In genomic region chr1:31394628-31395193, GRCh38 we compare ENCODE assay signal across 9 cellular contexts. TPM values are rescaled to one million over a fixed set of nuclear protein-coding genes. Genes with fewer than 3 reads are reported as not detected.
DNase-seq lines count a peak whose midpoint lies in the region; ATAC-seq, FAIRE-seq and TF ChIP-seq lines count a peak whose summit lies in the region.
"Had no signal": no experiment of that assay in that cellular context is flagged by ENCODE, and none has a peak within 500 bp of the region (broad histone marks: within the 10 kb centered on the region; RNA-seq: fewer than 3 reads in every experiment).

No MANE protein-coding gene starts in this region.

- no peak overlapping the region for H3K27ac ChIP-seq in neural progenitor cell

- H3K4me1 ChIP-seq in neural progenitor cell = no peaks in the 10 kb centered on the region

- H4K20me1 ChIP-seq in neural progenitor cell (ENCODE audit: low read depth) = no peaks in the 10 kb centered on the region

- no peaks in the 10 kb centered on the region for H3K36me3 ChIP-seq in neural progenitor cell

- no peak overlapping the region for H3K27ac Mint-ChIP-seq in neural progenitor cell
- peak overlapping the region in 1 of 2 donors; percentile 87 for H3K27ac Mint-ChIP-seq in stimulated activated naive CD8-positive, alpha-beta T cell treated with anti-CD3 and anti-CD28 coated beads, Interleukin-15, amount 100 ng/mL, for 72 hours

- peak overlapping the region; percentile 72 for H3K4me3 Mint-ChIP-seq in neural progenitor cell
- H3K4me3 Mint-ChIP-seq in stimulated activated naive CD8-positive, alpha-beta T cell treated with anti-CD3 and anti-CD28 coated beads, Interleukin-15, amount 100 ng/mL, for 72 hours = peak overlapping the region; percentile 84 to 88

- peaks cover 5% of the 10 kb centered on the region for H3K27me3 Mint-ChIP-seq in neural progenitor cell (ENCODE audit: insufficient read depth, low read depth)
- H3K27me3 Mint-ChIP-seq in stimulated activated naive CD8-positive, alpha-beta T cell treated with anti-CD3 and anti-CD28 coated beads, Interleukin-15, amount 100 ng/mL, for 72 hours = peaks cover 6% of the 10 kb centered on the region

- H3K9ac ChIP-seq in neural progenitor cell = no peak overlapping the region

- no peaks in the 10 kb centered on the region for H3F3A ChIP-seq in neural progenitor cell (ENCODE audit: low read depth)

- ATAC-seq in GM19438 (IDR thresholded peaks at IDR 0.05; ENCODE audit: low read depth, unreplicated experiment) = peak; percentile 63
- peak; percentile 93 for ATAC-seq in stimulated activated naive CD8-positive, alpha-beta T cell treated with anti-CD3 and anti-CD28 coated beads, Interleukin-15, amount 100 ng/mL, for 72 hours

- H3K79me2 ChIP-seq in neural progenitor cell (ENCODE audit: low read depth) = no peaks in the 10 kb centered on the region

- H3K9me3 ChIP-seq in neural progenitor cell (ENCODE audit: low read depth) = no peaks in the 10 kb centered on the region

- H2AFZ ChIP-seq in neural progenitor cell (replicated peaks) = peak overlapping the region; percentile 80

- H3K36me3 Mint-ChIP-seq in neural progenitor cell = no peaks in the 10 kb centered on the region

- TF ChIP-seq CTCF in fibroblast of the aortic adventitia (IDR thresholded peaks at IDR 0.05; ENCODE audit: insufficient read depth, low read length) = peak; percentile 93
- peak; percentile 91 for TF ChIP-seq CTCF in neural progenitor cell (IDR thresholded peaks at IDR 0.05)

- H3K4me2 ChIP-seq in neural progenitor cell = peak overlapping the region; percentile 77

- peak overlapping the region; percentile 51 for H3K4me3 ChIP-seq in fibroblast of the aortic adventitia (ENCODE audit: low read depth, low read length)
- H3K4me3 ChIP-seq in neural progenitor cell = peak overlapping the region; percentile 48

- peaks cover 18% of the 10 kb centered on the region for H3K27me3 ChIP-seq in neural progenitor cell

- peaks cover 17% of the 10 kb centered on the region for H3K4me1 Mint-ChIP-seq in neural progenitor cell
- H3K4me1 Mint-ChIP-seq in stimulated activated naive CD8-positive, alpha-beta T cell treated with anti-CD3 and anti-CD28 coated beads, Interleukin-15, amount 100 ng/mL, for 72 hours = peaks cover 13% of the 10 kb centered on the region

- H3K9me3 Mint-ChIP-seq in neural progenitor cell = no peaks in the 10 kb centered on the region
- no peaks in the 10 kb centered on the region for H3K9me3 Mint-ChIP-seq in stimulated activated naive CD8-positive, alpha-beta T cell treated with anti-CD3 and anti-CD28 coated beads, Interleukin-15, amount 100 ng/mL, for 72 hours

- DNase-seq in C1 segment of cervical spinal cord (lab: John Stamatoyannopoulos, UW) (peak in 12 of 14 donors; percentile 20 to 81 (median 60)), LHCN-M2 (ENCODE audit: low read depth) (peak; percentile 83), RCC 7860 (ENCODE audit: low spot score) (peak; percentile 69), fibroblast of the aortic adventitia (ENCODE audit: low read depth) (peak; percentile 68), neural progenitor cell (ENCODE audit: low spot score) (peak; percentile 92)
- DNase-seq in activated T-helper 1 cell treated with anti-CD3 and anti-CD28 coated beads, Interleukin-2, amount 50 U/mL, for 16 hours (ENCODE audit: low read depth in 1 of 2, low spot score in 1 of 2) = peak; percentile 60 to 61
- DNase-seq in stimulated activated naive CD8-positive, alpha-beta T cell treated with anti-CD3 and anti-CD28 coated beads, Interleukin-15, amount 100 ng/mL, for 72 hours = peak; percentile 77 to 78

- FAIRE-seq in RCC 7860 (lab: Jason Lieb, UNC) = peak; percentile 57

RNA-seq across cellular contexts. Expression of gene SERINC2, which starts 18.3 kb away (rescaled TPM):
- total RNA-seq in LHCN-M2 (2014; rRNA removed) (18.4 and 23.9 TPM in 2 replicates), fibroblast of the aortic adventitia (ENCODE audit: low replicate concordance) (5.4 TPM in 1 of 2 replicates, not detected in the other), neural progenitor cell (ENCODE audit: low replicate concordance) (9.6 and 30.1 TPM in 2 replicates)
- 65.8 TPM for polyA plus RNA-seq in LHCN-M2 (2012)

RNA-seq across cellular contexts. Expression of gene FABP3, which starts 21.8 kb away (rescaled TPM):
- total RNA-seq in LHCN-M2 (2014; rRNA removed) = 5.1 and 10.2 TPM in 2 replicates
- 90.8 TPM for polyA plus RNA-seq in LHCN-M2 (2012)
- total RNA-seq in fibroblast of the aortic adventitia (ENCODE audit: low replicate concordance) = 44.2 and 60.6 TPM in 2 replicates
- 0.93 and 2.2 TPM in 2 replicates for total RNA-seq in neural progenitor cell (ENCODE audit: low replicate concordance)
- total RNA-seq: activated CD8-positive, alpha-beta memory T cell treated with anti-CD3 and anti-CD28 coated beads for 36 hours had no signal
